Comparison of ENCODE assay signal across 1 cellular context in the genomic region with DNA sequence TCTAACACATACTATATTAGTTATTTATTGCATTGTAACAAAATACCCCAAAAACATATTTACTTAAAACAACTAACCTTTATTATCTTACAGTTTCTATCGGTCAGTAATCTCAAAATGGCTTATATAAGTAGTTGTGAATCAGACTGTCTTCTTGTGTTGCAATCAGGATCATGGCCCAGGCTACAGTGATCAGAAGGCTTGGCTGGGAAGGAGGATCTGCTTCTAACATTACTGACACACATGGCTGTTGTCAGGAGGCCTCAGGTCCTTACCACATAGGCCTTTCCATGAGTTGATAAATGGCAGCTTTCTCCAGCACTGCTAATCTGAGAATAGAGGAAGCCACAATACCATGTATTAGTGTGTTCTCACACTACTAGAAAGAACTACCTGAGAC.
TF ChIP-seq lines count a peak whose summit lies in the region.

No MANE protein-coding gene starts in this region.

TF ChIP-seq in HepG2, 621 proteins besides CTCF, POLR2A, EP300 and RAD21:
- TF ChIP-seq ETV5 (CRISPR knock-in tag; IDR thresholded peaks at IDR 0.05; ENCODE audit: borderline replicate concordance), result no peak
- no peak for TF ChIP-seq SOX6 (IDR thresholded peaks at IDR 0.05)
- no peak for TF ChIP-seq SOX6 (CRISPR knock-in tag; IDR thresholded peaks at IDR 0.05)
- no peak for TF ChIP-seq FOSL1 (CRISPR knock-in tag; IDR thresholded peaks at IDR 0.05; ENCODE audit: borderline replicate concordance)
- TF ChIP-seq, protein P1, sequence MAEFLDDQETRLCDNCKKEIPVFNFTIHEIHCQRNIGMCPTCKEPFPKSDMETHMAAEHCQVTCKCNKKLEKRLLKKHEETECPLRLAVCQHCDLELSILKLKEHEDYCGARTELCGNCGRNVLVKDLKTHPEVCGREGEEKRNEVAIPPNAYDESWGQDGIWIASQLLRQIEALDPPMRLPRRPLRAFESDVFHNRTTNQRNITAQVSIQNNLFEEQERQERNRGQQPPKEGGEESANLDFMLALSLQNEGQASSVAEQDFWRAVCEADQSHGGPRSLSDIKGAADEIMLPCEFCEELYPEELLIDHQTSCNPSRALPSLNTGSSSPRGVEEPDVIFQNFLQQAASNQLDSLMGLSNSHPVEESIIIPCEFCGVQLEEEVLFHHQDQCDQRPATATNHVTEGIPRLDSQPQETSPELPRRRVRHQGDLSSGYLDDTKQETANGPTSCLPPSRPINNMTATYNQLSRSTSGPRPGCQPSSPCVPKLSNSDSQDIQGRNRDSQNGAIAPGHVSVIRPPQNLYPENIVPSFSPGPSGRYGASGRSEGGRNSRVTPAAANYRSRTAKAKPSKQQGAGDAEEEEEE (CRISPR knock-in tag; IDR thresholded peaks at IDR 0.05; ENCODE audit: borderline replicate concordance), result no peak
- TF ChIP-seq, protein P2, sequence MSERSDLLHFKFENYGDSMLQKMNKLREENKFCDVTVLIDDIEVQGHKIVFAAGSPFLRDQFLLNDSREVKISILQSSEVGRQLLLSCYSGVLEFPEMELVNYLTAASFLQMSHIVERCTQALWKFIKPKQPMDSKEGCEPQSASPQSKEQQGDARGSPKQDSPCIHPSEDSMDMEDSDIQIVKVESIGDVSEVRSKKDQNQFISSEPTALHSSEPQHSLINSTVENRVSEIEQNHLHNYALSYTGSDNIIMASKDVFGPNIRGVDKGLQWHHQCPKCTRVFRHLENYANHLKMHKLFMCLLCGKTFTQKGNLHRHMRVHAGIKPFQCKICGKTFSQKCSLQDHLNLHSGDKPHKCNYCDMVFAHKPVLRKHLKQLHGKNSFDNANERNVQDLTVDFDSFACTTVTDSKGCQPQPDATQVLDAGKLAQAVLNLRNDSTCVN (CRISPR knock-in tag; IDR thresholded peaks at IDR 0.05; ENCODE audit: borderline replicate concordance), result no peak
- no peak for TF ChIP-seq TBX2 (CRISPR knock-in tag; IDR thresholded peaks at IDR 0.05; ENCODE audit: borderline replicate concordance)
- TF ChIP-seq, protein P3, sequence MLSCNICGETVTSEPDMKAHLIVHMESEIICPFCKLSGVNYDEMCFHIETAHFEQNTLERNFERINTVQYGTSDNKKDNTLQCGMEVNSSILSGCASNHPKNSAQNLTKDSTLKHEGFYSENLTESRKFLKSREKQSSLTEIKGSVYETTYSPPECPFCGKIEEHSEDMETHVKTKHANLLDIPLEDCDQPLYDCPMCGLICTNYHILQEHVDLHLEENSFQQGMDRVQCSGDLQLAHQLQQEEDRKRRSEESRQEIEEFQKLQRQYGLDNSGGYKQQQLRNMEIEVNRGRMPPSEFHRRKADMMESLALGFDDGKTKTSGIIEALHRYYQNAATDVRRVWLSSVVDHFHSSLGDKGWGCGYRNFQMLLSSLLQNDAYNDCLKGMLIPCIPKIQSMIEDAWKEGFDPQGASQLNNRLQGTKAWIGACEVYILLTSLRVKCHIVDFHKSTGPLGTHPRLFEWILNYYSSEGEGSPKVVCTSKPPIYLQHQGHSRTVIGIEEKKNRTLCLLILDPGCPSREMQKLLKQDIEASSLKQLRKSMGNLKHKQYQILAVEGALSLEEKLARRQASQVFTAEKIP (CRISPR knock-in tag; IDR thresholded peaks at IDR 0.05; ENCODE audit: borderline replicate concordance), result no peak
- no peak for TF ChIP-seq FOXA1 (IDR thresholded peaks at IDR 0.05)
- no peak for TF ChIP-seq FOXA1 (CRISPR knock-in tag; IDR thresholded peaks at IDR 0.05)
- TF ChIP-seq GZF1 (CRISPR knock-in tag; IDR thresholded peaks at IDR 0.05), result no peak
- no peak for TF ChIP-seq ZNF703 (CRISPR knock-in tag; IDR thresholded peaks at IDR 0.05; ENCODE audit: borderline replicate concordance)
- no peak for TF ChIP-seq SPEN (CRISPR knock-in tag; IDR thresholded peaks at IDR 0.05; ENCODE audit: low read depth)
- TF ChIP-seq ZNF546 (CRISPR knock-in tag; conservative IDR thresholded peaks at IDR 0.05), result no peak
- TF ChIP-seq U2AF2 (IDR thresholded peaks at IDR 0.05; ENCODE audit: low read depth, low read length), result no peak
- TF ChIP-seq, protein P4, sequence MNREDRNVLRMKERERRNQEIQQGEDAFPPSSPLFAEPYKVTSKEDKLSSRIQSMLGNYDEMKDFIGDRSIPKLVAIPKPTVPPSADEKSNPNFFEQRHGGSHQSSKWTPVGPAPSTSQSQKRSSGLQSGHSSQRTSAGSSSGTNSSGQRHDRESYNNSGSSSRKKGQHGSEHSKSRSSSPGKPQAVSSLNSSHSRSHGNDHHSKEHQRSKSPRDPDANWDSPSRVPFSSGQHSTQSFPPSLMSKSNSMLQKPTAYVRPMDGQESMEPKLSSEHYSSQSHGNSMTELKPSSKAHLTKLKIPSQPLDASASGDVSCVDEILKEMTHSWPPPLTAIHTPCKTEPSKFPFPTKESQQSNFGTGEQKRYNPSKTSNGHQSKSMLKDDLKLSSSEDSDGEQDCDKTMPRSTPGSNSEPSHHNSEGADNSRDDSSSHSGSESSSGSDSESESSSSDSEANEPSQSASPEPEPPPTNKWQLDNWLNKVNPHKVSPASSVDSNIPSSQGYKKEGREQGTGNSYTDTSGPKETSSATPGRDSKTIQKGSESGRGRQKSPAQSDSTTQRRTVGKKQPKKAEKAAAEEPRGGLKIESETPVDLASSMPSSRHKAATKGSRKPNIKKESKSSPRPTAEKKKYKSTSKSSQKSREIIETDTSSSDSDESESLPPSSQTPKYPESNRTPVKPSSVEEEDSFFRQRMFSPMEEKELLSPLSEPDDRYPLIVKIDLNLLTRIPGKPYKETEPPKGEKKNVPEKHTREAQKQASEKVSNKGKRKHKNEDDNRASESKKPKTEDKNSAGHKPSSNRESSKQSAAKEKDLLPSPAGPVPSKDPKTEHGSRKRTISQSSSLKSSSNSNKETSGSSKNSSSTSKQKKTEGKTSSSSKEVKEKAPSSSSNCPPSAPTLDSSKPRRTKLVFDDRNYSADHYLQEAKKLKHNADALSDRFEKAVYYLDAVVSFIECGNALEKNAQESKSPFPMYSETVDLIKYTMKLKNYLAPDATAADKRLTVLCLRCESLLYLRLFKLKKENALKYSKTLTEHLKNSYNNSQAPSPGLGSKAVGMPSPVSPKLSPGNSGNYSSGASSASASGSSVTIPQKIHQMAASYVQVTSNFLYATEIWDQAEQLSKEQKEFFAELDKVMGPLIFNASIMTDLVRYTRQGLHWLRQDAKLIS (CRISPR knock-in tag; IDR thresholded peaks at IDR 0.05), result no peak
- TF ChIP-seq NR2F2 (IDR thresholded peaks at IDR 0.05; ENCODE audit: borderline replicate concordance, low read depth), result no peak
- no peak for TF ChIP-seq ZNF766 (CRISPR knock-in tag; IDR thresholded peaks at IDR 0.05; ENCODE audit: borderline replicate concordance)
- TF ChIP-seq NR2F1 (CRISPR knock-in tag; IDR thresholded peaks at IDR 0.05), result no peak
- no peak for TF ChIP-seq ZNF773 (CRISPR knock-in tag; IDR thresholded peaks at IDR 0.05; ENCODE audit: borderline replicate concordance)
